Comparison of ENCODE assay signal across 2 cellular contexts in genomic region chr2:8544786-8545631, GRCh38.
TF ChIP-seq lines count a peak whose summit lies in the region.

No MANE protein-coding gene starts in this region.

TF ChIP-seq in GM23338, 12 proteins besides CTCF, POLR2A, EP300 and RAD21:
- TF ChIP-seq, protein P1, sequence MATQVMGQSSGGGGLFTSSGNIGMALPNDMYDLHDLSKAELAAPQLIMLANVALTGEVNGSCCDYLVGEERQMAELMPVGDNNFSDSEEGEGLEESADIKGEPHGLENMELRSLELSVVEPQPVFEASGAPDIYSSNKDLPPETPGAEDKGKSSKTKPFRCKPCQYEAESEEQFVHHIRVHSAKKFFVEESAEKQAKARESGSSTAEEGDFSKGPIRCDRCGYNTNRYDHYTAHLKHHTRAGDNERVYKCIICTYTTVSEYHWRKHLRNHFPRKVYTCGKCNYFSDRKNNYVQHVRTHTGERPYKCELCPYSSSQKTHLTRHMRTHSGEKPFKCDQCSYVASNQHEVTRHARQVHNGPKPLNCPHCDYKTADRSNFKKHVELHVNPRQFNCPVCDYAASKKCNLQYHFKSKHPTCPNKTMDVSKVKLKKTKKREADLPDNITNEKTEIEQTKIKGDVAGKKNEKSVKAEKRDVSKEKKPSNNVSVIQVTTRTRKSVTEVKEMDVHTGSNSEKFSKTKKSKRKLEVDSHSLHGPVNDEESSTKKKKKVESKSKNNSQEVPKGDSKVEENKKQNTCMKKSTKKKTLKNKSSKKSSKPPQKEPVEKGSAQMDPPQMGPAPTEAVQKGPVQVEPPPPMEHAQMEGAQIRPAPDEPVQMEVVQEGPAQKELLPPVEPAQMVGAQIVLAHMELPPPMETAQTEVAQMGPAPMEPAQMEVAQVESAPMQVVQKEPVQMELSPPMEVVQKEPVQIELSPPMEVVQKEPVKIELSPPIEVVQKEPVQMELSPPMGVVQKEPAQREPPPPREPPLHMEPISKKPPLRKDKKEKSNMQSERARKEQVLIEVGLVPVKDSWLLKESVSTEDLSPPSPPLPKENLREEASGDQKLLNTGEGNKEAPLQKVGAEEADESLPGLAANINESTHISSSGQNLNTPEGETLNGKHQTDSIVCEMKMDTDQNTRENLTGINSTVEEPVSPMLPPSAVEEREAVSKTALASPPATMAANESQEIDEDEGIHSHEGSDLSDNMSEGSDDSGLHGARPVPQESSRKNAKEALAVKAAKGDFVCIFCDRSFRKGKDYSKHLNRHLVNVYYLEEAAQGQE (IDR thresholded peaks at IDR 0.05; ENCODE audit: unreplicated experiment): no peak
- TF ChIP-seq ZNF462 (CRISPR knock-in tag; IDR thresholded peaks at IDR 0.05): no peak
- no peak for TF ChIP-seq ZNF114 (CRISPR knock-in tag; IDR thresholded peaks at IDR 0.05)
- TF ChIP-seq EZH2phosphoT487 (IDR thresholded peaks at IDR 0.05; ENCODE audit: unreplicated experiment): no peak
- TF ChIP-seq JUNB (IDR thresholded peaks at IDR 0.05; ENCODE audit: unreplicated experiment): no peak
- TF ChIP-seq NANOG (IDR thresholded peaks at IDR 0.05; ENCODE audit: borderline replicate concordance): no peak
- no peak for TF ChIP-seq POLR2AphosphoS5 (IDR thresholded peaks at IDR 0.05; ENCODE audit: low read depth)
- no peak for TF ChIP-seq STAT1 (IDR thresholded peaks at IDR 0.05; ENCODE audit: unreplicated experiment)
- no peak for TF ChIP-seq ETS1 (IDR thresholded peaks at IDR 0.05)

TF ChIP-seq in K562, 482 proteins besides CTCF, POLR2A, EP300 and RAD21 (continued from another document and continues in another):
- TF ChIP-seq ARID4B (CRISPR knock-in tag; IDR thresholded peaks at IDR 0.05) (0 out of 2 replicates have a peak, but pooled peaks have one; percentile 38), ATF3 (IDR thresholded peaks at IDR 0.05) (peak; percentile 94), ATF3 (CRISPR knock-in tag; conservative IDR thresholded peaks at IDR 0.05) (peak; percentile 74), NFATC3 (IDR thresholded peaks at IDR 0.05) (no peak), CTBP1 (IDR thresholded peaks at IDR 0.05; ENCODE audit: borderline replicate concordance) (peak; percentile 97), HMGN3 (IDR thresholded peaks at IDR 0.05; ENCODE audit: borderline replicate concordance, extremely low read depth, insufficient read length, low read depth, low read length) (peak; percentile 65), GTF2A2 (tag; IDR thresholded peaks at IDR 0.05) (no peak), BHLHE40 (IDR thresholded peaks at IDR 0.05; ENCODE audit: low read length) (peak; percentile 68; the same call in 1 of the 2 replicates), SP2 (IDR thresholded peaks at IDR 0.05; ENCODE audit: extremely low read depth, low read depth, low read length, poor library complexity, severe bottlenecking) (no peak), SMARCA5 (IDR thresholded peaks at IDR 0.05) (no peak), HOXB6 (CRISPR knock-in tag; IDR thresholded peaks at IDR 0.05; ENCODE audit: borderline replicate concordance) (no peak), RBM39 (optimal IDR thresholded peaks at IDR 0.05; ENCODE audit: low read depth, low read length) (no peak), DPF2 (IDR thresholded peaks at IDR 0.05) (peak; percentile 80), TCF7 (IDR thresholded peaks at IDR 0.05; ENCODE audit: borderline replicate concordance) (no peak), ZKSCAN3 (CRISPR knock-in tag; IDR thresholded peaks at IDR 0.05) (no peak), PML (IDR thresholded peaks at IDR 0.05; ENCODE audit: low read length) (peak; percentile 47; the same call in 1 of the 2 replicates), GABPB2 (CRISPR knock-in tag; conservative IDR thresholded peaks at IDR 0.05) (no peak), RFX1 (IDR thresholded peaks at IDR 0.05) (no peak), ZBTB33 (CRISPR knock-in tag; IDR thresholded peaks at IDR 0.05) (0 out of 2 replicates have a peak, but pooled peaks have one; percentile 38), VEZF1 (CRISPR knock-in tag; IDR thresholded peaks at IDR 0.05) (peak; percentile 80), NCOR1 (IDR thresholded peaks at IDR 0.05) (0 out of 2 replicates have a peak, but pooled peaks have one; percentile 49), SMARCA4 (IDR thresholded peaks at IDR 0.05) (peak; percentile 75), CBX5 (IDR thresholded peaks at IDR 0.05; ENCODE audit: borderline replicate concordance, low read depth) (no peak)
- TF ChIP-seq, protein P2, sequence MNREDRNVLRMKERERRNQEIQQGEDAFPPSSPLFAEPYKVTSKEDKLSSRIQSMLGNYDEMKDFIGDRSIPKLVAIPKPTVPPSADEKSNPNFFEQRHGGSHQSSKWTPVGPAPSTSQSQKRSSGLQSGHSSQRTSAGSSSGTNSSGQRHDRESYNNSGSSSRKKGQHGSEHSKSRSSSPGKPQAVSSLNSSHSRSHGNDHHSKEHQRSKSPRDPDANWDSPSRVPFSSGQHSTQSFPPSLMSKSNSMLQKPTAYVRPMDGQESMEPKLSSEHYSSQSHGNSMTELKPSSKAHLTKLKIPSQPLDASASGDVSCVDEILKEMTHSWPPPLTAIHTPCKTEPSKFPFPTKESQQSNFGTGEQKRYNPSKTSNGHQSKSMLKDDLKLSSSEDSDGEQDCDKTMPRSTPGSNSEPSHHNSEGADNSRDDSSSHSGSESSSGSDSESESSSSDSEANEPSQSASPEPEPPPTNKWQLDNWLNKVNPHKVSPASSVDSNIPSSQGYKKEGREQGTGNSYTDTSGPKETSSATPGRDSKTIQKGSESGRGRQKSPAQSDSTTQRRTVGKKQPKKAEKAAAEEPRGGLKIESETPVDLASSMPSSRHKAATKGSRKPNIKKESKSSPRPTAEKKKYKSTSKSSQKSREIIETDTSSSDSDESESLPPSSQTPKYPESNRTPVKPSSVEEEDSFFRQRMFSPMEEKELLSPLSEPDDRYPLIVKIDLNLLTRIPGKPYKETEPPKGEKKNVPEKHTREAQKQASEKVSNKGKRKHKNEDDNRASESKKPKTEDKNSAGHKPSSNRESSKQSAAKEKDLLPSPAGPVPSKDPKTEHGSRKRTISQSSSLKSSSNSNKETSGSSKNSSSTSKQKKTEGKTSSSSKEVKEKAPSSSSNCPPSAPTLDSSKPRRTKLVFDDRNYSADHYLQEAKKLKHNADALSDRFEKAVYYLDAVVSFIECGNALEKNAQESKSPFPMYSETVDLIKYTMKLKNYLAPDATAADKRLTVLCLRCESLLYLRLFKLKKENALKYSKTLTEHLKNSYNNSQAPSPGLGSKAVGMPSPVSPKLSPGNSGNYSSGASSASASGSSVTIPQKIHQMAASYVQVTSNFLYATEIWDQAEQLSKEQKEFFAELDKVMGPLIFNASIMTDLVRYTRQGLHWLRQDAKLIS (CRISPR knock-in tag; IDR thresholded peaks at IDR 0.05): 0 out of 2 replicates have a peak, but pooled peaks have one; percentile 36
- TF ChIP-seq, protein P3, sequence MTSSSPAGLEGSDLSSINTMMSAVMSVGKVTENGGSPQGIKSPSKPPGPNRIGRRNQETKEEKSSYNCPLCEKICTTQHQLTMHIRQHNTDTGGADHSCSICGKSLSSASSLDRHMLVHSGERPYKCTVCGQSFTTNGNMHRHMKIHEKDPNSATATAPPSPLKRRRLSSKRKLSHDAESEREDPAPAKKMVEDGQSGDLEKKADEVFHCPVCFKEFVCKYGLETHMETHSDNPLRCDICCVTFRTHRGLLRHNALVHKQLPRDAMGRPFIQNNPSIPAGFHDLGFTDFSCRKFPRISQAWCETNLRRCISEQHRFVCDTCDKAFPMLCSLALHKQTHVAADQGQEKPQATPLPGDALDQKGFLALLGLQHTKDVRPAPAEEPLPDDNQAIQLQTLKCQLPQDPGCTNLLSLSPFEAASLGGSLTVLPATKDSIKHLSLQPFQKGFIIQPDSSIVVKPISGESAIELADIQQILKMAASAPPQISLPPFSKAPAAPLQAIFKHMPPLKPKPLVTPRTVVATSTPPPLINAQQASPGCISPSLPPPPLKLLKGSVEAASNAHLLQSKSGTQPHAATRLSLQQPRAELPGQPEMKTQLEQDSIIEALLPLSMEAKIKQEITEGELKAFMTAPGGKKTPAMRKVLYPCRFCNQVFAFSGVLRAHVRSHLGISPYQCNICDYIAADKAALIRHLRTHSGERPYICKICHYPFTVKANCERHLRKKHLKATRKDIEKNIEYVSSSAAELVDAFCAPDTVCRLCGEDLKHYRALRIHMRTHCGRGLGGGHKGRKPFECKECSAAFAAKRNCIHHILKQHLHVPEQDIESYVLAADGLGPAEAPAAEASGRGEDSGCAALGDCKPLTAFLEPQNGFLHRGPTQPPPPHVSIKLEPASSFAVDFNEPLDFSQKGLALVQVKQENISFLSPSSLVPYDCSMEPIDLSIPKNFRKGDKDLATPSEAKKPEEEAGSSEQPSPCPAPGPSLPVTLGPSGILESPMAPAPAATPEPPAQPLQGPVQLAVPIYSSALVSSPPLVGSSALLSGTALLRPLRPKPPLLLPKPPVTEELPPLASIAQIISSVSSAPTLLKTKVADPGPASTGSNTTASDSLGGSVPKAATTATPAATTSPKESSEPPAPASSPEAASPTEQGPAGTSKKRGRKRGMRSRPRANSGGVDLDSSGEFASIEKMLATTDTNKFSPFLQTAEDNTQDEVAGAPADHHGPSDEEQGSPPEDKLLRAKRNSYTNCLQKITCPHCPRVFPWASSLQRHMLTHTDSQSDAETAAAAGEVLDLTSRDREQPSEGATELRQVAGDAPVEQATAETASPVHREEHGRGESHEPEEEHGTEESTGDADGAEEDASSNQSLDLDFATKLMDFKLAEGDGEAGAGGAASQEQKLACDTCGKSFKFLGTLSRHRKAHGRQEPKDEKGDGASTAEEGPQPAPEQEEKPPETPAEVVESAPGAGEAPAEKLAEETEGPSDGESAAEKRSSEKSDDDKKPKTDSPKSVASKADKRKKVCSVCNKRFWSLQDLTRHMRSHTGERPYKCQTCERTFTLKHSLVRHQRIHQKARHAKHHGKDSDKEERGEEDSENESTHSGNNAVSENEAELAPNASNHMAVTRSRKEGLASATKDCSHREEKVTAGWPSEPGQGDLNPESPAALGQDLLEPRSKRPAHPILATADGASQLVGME (CRISPR knock-in tag; IDR thresholded peaks at IDR 0.05): 0 out of 2 replicates have a peak, but pooled peaks have one; percentile 53
- TF ChIP-seq, protein P4, sequence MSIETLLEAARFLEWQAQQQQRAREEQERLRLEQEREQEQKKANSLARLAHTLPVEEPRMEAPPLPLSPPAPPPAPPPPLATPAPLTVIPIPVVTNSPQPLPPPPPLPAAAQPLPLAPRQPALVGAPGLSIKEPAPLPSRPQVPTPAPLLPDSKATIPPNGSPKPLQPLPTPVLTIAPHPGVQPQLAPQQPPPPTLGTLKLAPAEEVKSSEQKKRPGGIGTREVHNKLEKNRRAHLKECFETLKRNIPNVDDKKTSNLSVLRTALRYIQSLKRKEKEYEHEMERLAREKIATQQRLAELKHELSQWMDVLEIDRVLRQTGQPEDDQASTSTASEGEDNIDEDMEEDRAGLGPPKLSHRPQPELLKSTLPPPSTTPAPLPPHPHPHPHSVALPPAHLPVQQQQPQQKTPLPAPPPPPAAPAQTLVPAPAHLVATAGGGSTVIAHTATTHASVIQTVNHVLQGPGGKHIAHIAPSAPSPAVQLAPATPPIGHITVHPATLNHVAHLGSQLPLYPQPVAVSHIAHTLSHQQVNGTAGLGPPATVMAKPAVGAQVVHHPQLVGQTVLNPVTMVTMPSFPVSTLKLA (conservative IDR thresholded peaks at IDR 0.05): no peak; a peak in 1 of 4 replicates
